In genomic region chr19:13866463-13867046, GRCh38 we compare ENCODE assay signal across 9 cellular contexts. TPM values are rescaled to one million over a fixed set of nuclear protein-coding genes. Genes with fewer than 3 reads are reported as not detected.
DNase-seq lines count a peak whose midpoint lies in the region; ATAC-seq and TF ChIP-seq lines count a peak whose summit lies in the region.
"Had no signal": no experiment of that assay in that cellular context is flagged by ENCODE, and none has a peak within 500 bp of the region (broad histone marks: within the 10 kb centered on the region; RNA-seq: fewer than 3 reads in every experiment).

No MANE protein-coding gene starts in this region.

- CTCF ChIA-PET in activated CD4-positive, alpha-beta memory T cell treated with anti-CD3 and anti-CD28 coated beads, Interleukin-2, amount 10 ng/mL, durations not matched to agents 7 days and 5 days (lab: Charles Lee) = interaction anchor here (1.1 kb wide), 1 partner anchor 205 kb away, joined by 3 read pairs; no protein-coding TSS in a partner anchor

- POLR2A ChIA-PET in activated CD4-positive, alpha-beta memory T cell treated with anti-CD3 and anti-CD28 coated beads, Interleukin-2, amount 10 ng/mL, durations not matched to agents 7 days and 5 days (lab: Charles Lee) = no interaction called here

- peak overlapping the region; percentile 76 for H3K4me3 Mint-ChIP-seq in activated CD4-positive, alpha-beta T cell treated with anti-CD3 and anti-CD28 coated beads, Interleukin-2, amount 10 ng/mL, durations not matched to agents 24 days and 14 days
- peak overlapping the region; percentile 36 for H3K4me3 Mint-ChIP-seq in activated CD4-positive, alpha-beta memory T cell treated with anti-CD3 and anti-CD28 coated beads, Interleukin-2, amount 10 ng/mL, durations not matched to agents 7 days and 5 days
- H3K4me3 Mint-ChIP-seq in glutamatergic neuron (ENCODE audit: unreplicated experiment) = peak overlapping the region; percentile 83
- peak overlapping the region; percentile 97 for H3K4me3 Mint-ChIP-seq in stimulated activated effector memory CD8-positive, alpha-beta T cell treated with anti-CD3 and anti-CD28 coated beads, Interleukin-12 subunit alpha, Interleukin-12 subunit beta, amount 100 ng/mL, for 72 hours

- no peak for TF ChIP-seq CTCF in glutamatergic neuron (IDR thresholded peaks at IDR 0.05; ENCODE audit: partially characterized antibody, unreplicated experiment)

- ATAC-seq in stimulated activated effector memory CD8-positive, alpha-beta T cell treated with anti-CD3 and anti-CD28 coated beads, Interleukin-12 subunit alpha, Interleukin-12 subunit beta, amount 100 ng/mL, for 72 hours = no peak
- ATAC-seq in HG03095 (IDR thresholded peaks at IDR 0.05; ENCODE audit: unreplicated experiment) = no peak

- intact Hi-C loops in activated CD4-positive, alpha-beta T cell treated with anti-CD3 and anti-CD28 coated beads, Interleukin-2, amount 10 ng/mL, durations not matched to agents 24 days and 14 days (cut with micrococcal nuclease) = no loop called here

- no peaks in the 10 kb centered on the region for H3K9me3 Mint-ChIP-seq in activated CD4-positive, alpha-beta T cell treated with anti-CD3 and anti-CD28 coated beads, Interleukin-2, amount 10 ng/mL, durations not matched to agents 24 days and 14 days
- H3K9me3 Mint-ChIP-seq in activated CD4-positive, alpha-beta memory T cell treated with anti-CD3 and anti-CD28 coated beads, Interleukin-2, amount 10 ng/mL, durations not matched to agents 7 days and 5 days = no peaks in the 10 kb centered on the region
- peaks cover 12% of the 10 kb centered on the region for H3K9me3 Mint-ChIP-seq in glutamatergic neuron (ENCODE audit: unreplicated experiment)
- H3K9me3 Mint-ChIP-seq in stimulated activated effector memory CD8-positive, alpha-beta T cell treated with anti-CD3 and anti-CD28 coated beads, Interleukin-12 subunit alpha, Interleukin-12 subunit beta, amount 100 ng/mL, for 72 hours = no peaks in the 10 kb centered on the region

- H3K36me3 Mint-ChIP-seq in activated CD4-positive, alpha-beta T cell treated with anti-CD3 and anti-CD28 coated beads, Interleukin-2, amount 10 ng/mL, durations not matched to agents 24 days and 14 days (ENCODE audit: low read depth) = peaks cover 3% of the 10 kb centered on the region
- no peaks in the 10 kb centered on the region for H3K36me3 Mint-ChIP-seq in activated CD4-positive, alpha-beta memory T cell treated with anti-CD3 and anti-CD28 coated beads, Interleukin-2, amount 10 ng/mL, durations not matched to agents 7 days and 5 days (ENCODE audit: low read depth)
- H3K36me3 Mint-ChIP-seq in glutamatergic neuron (ENCODE audit: unreplicated experiment) = no peaks in the 10 kb centered on the region
- H3K36me3 Mint-ChIP-seq in stimulated activated effector memory CD8-positive, alpha-beta T cell treated with anti-CD3 and anti-CD28 coated beads, Interleukin-12 subunit alpha, Interleukin-12 subunit beta, amount 100 ng/mL, for 72 hours = peaks cover 9% of the 10 kb centered on the region

- peak overlapping the region; percentile 29 for H3K27ac Mint-ChIP-seq in activated CD4-positive, alpha-beta T cell treated with anti-CD3 and anti-CD28 coated beads, Interleukin-2, amount 10 ng/mL, durations not matched to agents 24 days and 14 days
- no peak overlapping the region for H3K27ac Mint-ChIP-seq in activated CD4-positive, alpha-beta memory T cell treated with anti-CD3 and anti-CD28 coated beads, Interleukin-2, amount 10 ng/mL, durations not matched to agents 7 days and 5 days
- H3K27ac Mint-ChIP-seq in glutamatergic neuron (ENCODE audit: unreplicated experiment) = peak overlapping the region; percentile 66
- no peak overlapping the region for H3K27ac Mint-ChIP-seq in stimulated activated effector memory CD8-positive, alpha-beta T cell treated with anti-CD3 and anti-CD28 coated beads, Interleukin-12 subunit alpha, Interleukin-12 subunit beta, amount 100 ng/mL, for 72 hours

- peaks cover 33% of the 10 kb centered on the region for H3K4me1 Mint-ChIP-seq in activated CD4-positive, alpha-beta T cell treated with anti-CD3 and anti-CD28 coated beads, Interleukin-2, amount 10 ng/mL, durations not matched to agents 24 days and 14 days
- peaks cover 30% of the 10 kb centered on the region for H3K4me1 Mint-ChIP-seq in activated CD4-positive, alpha-beta memory T cell treated with anti-CD3 and anti-CD28 coated beads, Interleukin-2, amount 10 ng/mL, durations not matched to agents 7 days and 5 days
- peaks cover 7% of the 10 kb centered on the region for H3K4me1 Mint-ChIP-seq in glutamatergic neuron (ENCODE audit: low read depth, unreplicated experiment)
- H3K4me1 Mint-ChIP-seq in stimulated activated effector memory CD8-positive, alpha-beta T cell treated with anti-CD3 and anti-CD28 coated beads, Interleukin-12 subunit alpha, Interleukin-12 subunit beta, amount 100 ng/mL, for 72 hours = peaks cover 47% of the 10 kb centered on the region

- H3K27me3 Mint-ChIP-seq in activated CD4-positive, alpha-beta T cell treated with anti-CD3 and anti-CD28 coated beads, Interleukin-2, amount 10 ng/mL, durations not matched to agents 24 days and 14 days = peaks cover 35% of the 10 kb centered on the region
- peaks cover 32% of the 10 kb centered on the region for H3K27me3 Mint-ChIP-seq in activated CD4-positive, alpha-beta memory T cell treated with anti-CD3 and anti-CD28 coated beads, Interleukin-2, amount 10 ng/mL, durations not matched to agents 7 days and 5 days
- peaks cover 40% of the 10 kb centered on the region for H3K27me3 Mint-ChIP-seq in glutamatergic neuron (ENCODE audit: unreplicated experiment)

- DNase-seq in activated CD4-positive, alpha-beta T cell treated with anti-CD3 and anti-CD28 coated beads, Interleukin-2, amount 10 ng/mL, durations not matched to agents 24 days and 14 days = no peak
- DNase-seq in activated CD4-positive, alpha-beta T cell treated with anti-CD3 and anti-CD28 coated beads, Interleukin-2, amount 50 U/mL, for 4 hours = no peak
- DNase-seq in activated CD4-positive, alpha-beta memory T cell treated with anti-CD3 and anti-CD28 coated beads, Interleukin-2, amount 10 ng/mL, durations not matched to agents 7 days and 5 days = no peak
- DNase-seq in glutamatergic neuron = no peak
- no peak for DNase-seq in stimulated activated effector memory CD8-positive, alpha-beta T cell treated with anti-CD3 and anti-CD28 coated beads, Interleukin-12 subunit alpha, Interleukin-12 subunit beta, amount 100 ng/mL, for 72 hours (ENCODE audit: low spot score in 2 of 2)
- no peak for DNase-seq in NCI-H446 treated with DMSO at 0.1 percent for 48 hours (lab: John Stamatoyannopoulos, UW)
- no peak for DNase-seq in effector CD4-positive, alpha-beta T cell
- DNase-seq: stimulated activated CD4-positive, alpha-beta T cell treated with anti-CD3 and anti-CD28 coated beads, Interleukin-2, amount 100 ng/mL, for 24 hours had no signal

RNA-seq across cellular contexts. Expression of gene NANOS3, which starts 10.4 kb away (rescaled TPM):
- total RNA-seq in activated CD4-positive, alpha-beta T cell treated with anti-CD3 and anti-CD28 coated beads, Interleukin-2, amount 10 ng/mL, durations not matched to agents 24 days and 14 days = 1.4 and 1.9 TPM in 2 replicates
- under 1 TPM; 0.65 to 0.95 TPM for total RNA-seq in activated CD4-positive, alpha-beta memory T cell treated with anti-CD3 and anti-CD28 coated beads, Interleukin-2, amount 10 ng/mL, durations not matched to agents 7 days and 5 days
- not detected for total RNA-seq in glutamatergic neuron (ENCODE audit: unreplicated experiment)

RNA-seq across cellular contexts. Expression of gene BRME1, which starts 39.4 kb away (rescaled TPM):
- 16.2 and 18.6 TPM in 2 replicates for total RNA-seq in activated CD4-positive, alpha-beta T cell treated with anti-CD3 and anti-CD28 coated beads, Interleukin-2, amount 10 ng/mL, durations not matched to agents 24 days and 14 days
- total RNA-seq in activated CD4-positive, alpha-beta memory T cell treated with anti-CD3 and anti-CD28 coated beads, Interleukin-2, amount 10 ng/mL, durations not matched to agents 7 days and 5 days = 1 to 10 TPM; 3.8 to 4.4 TPM
- 4.6 TPM for total RNA-seq in glutamatergic neuron (ENCODE audit: unreplicated experiment)

RNA-seq across cellular contexts. Expression of gene CC2D1A, which starts 39.4 kb away (rescaled TPM):
- 38.5 and 39.4 TPM in 2 replicates for total RNA-seq in activated CD4-positive, alpha-beta T cell treated with anti-CD3 and anti-CD28 coated beads, Interleukin-2, amount 10 ng/mL, durations not matched to agents 24 days and 14 days
- total RNA-seq in activated CD4-positive, alpha-beta memory T cell treated with anti-CD3 and anti-CD28 coated beads, Interleukin-2, amount 10 ng/mL, durations not matched to agents 7 days and 5 days = 10 to 100 TPM; 30.6 to 32.7 TPM
- 56.3 TPM for total RNA-seq in glutamatergic neuron (ENCODE audit: unreplicated experiment)

Comparison
In these comparisons a context has a peak if more than half of its experiments do, and no peak if none do; other contexts are left out.
1. H3K27ac Mint-ChIP-seq: peak in activated CD4-positive, alpha-beta T cell treated with anti-CD3 and anti-CD28 coated beads, Interleukin-2, amount 10 ng/mL, durations not matched to agents 24 days and 14 days (single experiment) and glutamatergic neuron (single experiment); none in activated CD4-positive, alpha-beta memory T cell treated with anti-CD3 and anti-CD28 coated beads, Interleukin-2, amount 10 ng/mL, durations not matched to agents 7 days and 5 days (single experiment) and stimulated activated effector memory CD8-positive, alpha-beta T cell treated with anti-CD3 and anti-CD28 coated beads, Interleukin-12 subunit alpha, Interleukin-12 subunit beta, amount 100 ng/mL, for 72 hours (single experiment).
2. H3K4me3 Mint-ChIP-seq: peak in every context shown above with its lines; median percentile 97 in stimulated activated effector memory CD8-positive, alpha-beta T cell treated with anti-CD3 and anti-CD28 coated beads, Interleukin-12 subunit alpha, Interleukin-12 subunit beta, amount 100 ng/mL, for 72 hours; 83 in glutamatergic neuron; 76 in activated CD4-positive, alpha-beta T cell treated with anti-CD3 and anti-CD28 coated beads, Interleukin-2, amount 10 ng/mL, durations not matched to agents 24 days and 14 days; 36 in activated CD4-positive, alpha-beta memory T cell treated with anti-CD3 and anti-CD28 coated beads, Interleukin-2, amount 10 ng/mL, durations not matched to agents 7 days and 5 days.